1 cellular context compared by ENCODE assay signal in genomic region chr10:33328253-33328652, GRCh38.
TF ChIP-seq lines count a peak whose summit lies in the region.

No MANE protein-coding gene starts in this region.

TF ChIP-seq in IMR-90, 13 proteins besides CTCF, POLR2A, EP300 and RAD21 (continued from another document):
- no peak for TF ChIP-seq ELK1 (IDR thresholded peaks at IDR 0.05; ENCODE audit: borderline replicate concordance, low read depth, low read length)
- TF ChIP-seq NFE2L2 (IDR thresholded peaks at IDR 0.05; ENCODE audit: low read depth, low read length) = no peak
- TF ChIP-seq MAZ (IDR thresholded peaks at IDR 0.05; ENCODE audit: borderline replicate concordance, low read depth, low read length) = no peak
- no peak for TF ChIP-seq RFX5 (IDR thresholded peaks at IDR 0.05; ENCODE audit: low read depth, low read length)
